In the genomic region with DNA sequence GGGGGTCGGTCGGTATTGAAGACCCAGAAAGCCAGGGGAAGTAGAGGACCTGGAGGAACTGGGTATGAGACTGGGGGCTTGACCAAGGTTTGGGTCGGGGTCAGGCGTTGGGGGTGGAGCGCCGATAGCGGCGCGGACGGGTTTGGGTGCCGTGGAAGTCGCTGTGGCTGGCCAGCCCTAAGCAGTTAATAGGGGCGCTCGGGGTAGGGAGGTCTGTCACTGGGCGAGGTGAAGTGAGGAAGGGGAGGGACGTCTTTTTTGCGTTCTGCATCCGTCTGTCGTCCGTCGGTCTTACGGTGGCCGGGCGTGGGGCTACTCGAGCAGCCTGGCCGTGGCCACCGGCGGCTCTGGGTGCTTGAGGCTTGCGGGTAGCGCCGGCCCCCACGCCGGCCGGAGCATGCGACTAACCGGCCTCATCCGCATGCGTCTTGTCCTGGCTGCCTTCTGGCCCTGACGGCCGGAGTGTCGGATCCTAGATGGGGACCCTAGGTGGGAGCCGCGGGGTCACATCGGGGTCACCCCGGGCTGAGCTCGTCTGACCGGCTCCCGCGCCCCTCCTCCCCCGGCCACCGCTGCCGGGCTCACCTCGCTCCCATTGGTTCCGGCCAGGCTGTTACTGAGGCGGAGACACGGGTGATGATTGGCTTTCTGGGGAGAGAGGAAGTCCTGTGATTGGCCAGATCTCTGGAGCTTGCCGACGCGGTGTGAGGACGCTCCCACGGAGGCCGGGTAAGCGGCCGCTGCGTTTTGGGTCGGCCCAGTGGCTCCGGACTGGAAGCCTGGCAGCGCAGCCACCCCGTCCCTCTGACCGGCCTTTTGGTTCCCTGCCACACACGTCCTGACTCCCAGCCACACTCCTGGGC, we compare ENCODE assay signal across 8 cellular contexts. TPM values are rescaled to one million over a fixed set of nuclear protein-coding genes. Genes with fewer than 3 reads are reported as not detected.
DNase-seq lines count a peak whose midpoint lies in the region; ATAC-seq, FAIRE-seq and TF ChIP-seq lines count a peak whose summit lies in the region.

No MANE protein-coding gene starts in this region.

- TF ChIP-seq RAD21 in IMR-90 (IDR thresholded peaks at IDR 0.05; ENCODE audit: low read length), result no peak

- peak; percentile 43 for ATAC-seq in GM21447 (IDR thresholded peaks at IDR 0.05; ENCODE audit: unreplicated experiment)
- ATAC-seq in IMR-90 (ENCODE audit: low read depth), result peak; percentile 70
- ATAC-seq in stimulated activated memory B cell treated with anti-CD40 and anti-IgM and Interleukin-4, amounts not matched to agents 10 μg/mL and 1 μg/mL and 100 μg/mL, for 72 hours, result peak; percentile 74

- peaks cover 38% of the 10 kb centered on the region for H3K36me3 ChIP-seq in IMR-90 (ENCODE audit: control insufficient read depth, insufficient read depth, low read length)
- H3K36me3 ChIP-seq in esophagus squamous epithelium, result peaks cover 35 to 51% (median 35%) of the 10 kb centered on the region in 3 donors
- peaks cover 5 to 69% of the 10 kb centered on the region in 2 donors for H3K36me3 ChIP-seq in muscle layer of duodenum (ENCODE audit: control insufficient read depth in 1 of 2, insufficient read depth in 2 of 2, low read length in 2 of 2)

- H3K4me3 Mint-ChIP-seq in activated T-helper 1 cell treated with anti-CD3 and anti-CD28 coated beads, Interleukin-12 subunit alpha, Interleukin-12 subunit beta, Interleukin-2, Interleukin-4 antibody, amounts not matched to agents 30 ng/mL and 10 ng/mL and 1 ng/mL, durations not matched to agents 14 hours and 24 hours and 36 hours, result peak overlapping the region; percentile 89
- peak overlapping the region; percentile 97 for H3K4me3 Mint-ChIP-seq in stimulated activated memory B cell treated with anti-CD40 and anti-IgM and Interleukin-4, amounts not matched to agents 10 μg/mL and 1 μg/mL and 100 μg/mL, for 72 hours

- intact Hi-C loops in IMR-90 (cut with micrococcal nuclease) (loop anchor here (1.0 to 5.0 kb wide), 3 partner anchors 8 to 272 kb away; no protein-coding TSS in a partner anchor), esophagus squamous epithelium (cut with DNase I) (no loop called here)
- intact Hi-C loops in activated T-helper 1 cell treated with anti-CD3 and anti-CD28 coated beads, Interleukin-12 subunit alpha, Interleukin-12 subunit beta, Interleukin-2, Interleukin-4 antibody, amounts not matched to agents 30 ng/mL and 10 ng/mL and 1 ng/mL, durations not matched to agents 14 hours and 24 hours and 36 hours (cut with micrococcal nuclease), result loop anchor here (1.0 to 5.0 kb wide), 7 partner anchors 9 to 537 kb away; a partner anchor contains a TSS

- no peaks in the 10 kb centered on the region; the same call in 1 of the 2 replicates for H3K9me1 ChIP-seq in IMR-90 (ENCODE audit: insufficient read depth, low read length)

- peak overlapping the region; percentile 68; the same call in 1 of the 2 replicates for H2BK120ac ChIP-seq in IMR-90 (ENCODE audit: low read depth, low read length)

- H3K56ac ChIP-seq in IMR-90 (ENCODE audit: extremely low read depth, insufficient read depth, low read length), result peak overlapping the region; percentile 70

- H3K23ac ChIP-seq in IMR-90 (ENCODE audit: low read depth, low read length), result peak overlapping the region; percentile 58; the same call in 1 of the 2 replicates

- peak overlapping the region; percentile 89 for H3K4ac ChIP-seq in IMR-90 (ENCODE audit: low read depth, low read length)

- peak overlapping the region; percentile 81 for H2AFZ ChIP-seq in IMR-90 (replicated peaks; ENCODE audit: low read length, poor library complexity)

- peak; percentile 92 for TF ChIP-seq POLR2A in IMR-90 (IDR thresholded peaks at IDR 0.05; ENCODE audit: low read depth, low read length)
- TF ChIP-seq POLR2A in esophagus squamous epithelium (IDR thresholded peaks at IDR 0.05), result peak in 3 of 4 donors; percentile 62 to 92 (median 91)

- H3K4me1 Mint-ChIP-seq in activated T-helper 1 cell treated with anti-CD3 and anti-CD28 coated beads, Interleukin-12 subunit alpha, Interleukin-12 subunit beta, Interleukin-2, Interleukin-4 antibody, amounts not matched to agents 30 ng/mL and 10 ng/mL and 1 ng/mL, durations not matched to agents 14 hours and 24 hours and 36 hours (ENCODE audit: low read depth), result peaks cover 37% of the 10 kb centered on the region
- peaks cover 59% of the 10 kb centered on the region for H3K4me1 Mint-ChIP-seq in stimulated activated memory B cell treated with anti-CD40 and anti-IgM and Interleukin-4, amounts not matched to agents 10 μg/mL and 1 μg/mL and 100 μg/mL, for 72 hours

- POLR2A ChIA-PET in IMR-90 (lab: Charles Lee; ENCODE audit: unreplicated experiment), result no interaction called here

- H4K8ac ChIP-seq in IMR-90 (ENCODE audit: low read depth in 2 of 2, low read length in 2 of 2), result peak overlapping the region; percentile 54 to 77; a peak in 3 of 4 replicates

- H3K4me3 ChIP-seq in IMR-90 (ENCODE audit: insufficient read depth, low read depth, low read length), result peak overlapping the region; percentile 71
- H3K4me3 ChIP-seq in esophagus squamous epithelium, result peak overlapping the region; percentile 67 to 81 (median 74)
- H3K4me3 ChIP-seq in muscle layer of duodenum (ENCODE audit: low read depth in 1 of 2, low read length in 2 of 2), result peak overlapping the region; percentile 82 to 89

- dilution Hi-C loops in IMR-90 (cut with HindIII; ENCODE audit: low sequenced_read_pairs, unreplicated experiment), result no loop called here

- H2BK20ac ChIP-seq in IMR-90 (ENCODE audit: low read depth, low read length), result peak overlapping the region; percentile 9; the same call in 1 of the 2 replicates

- peak overlapping the region; percentile 42; the same call in 1 of the 2 replicates for H4K91ac ChIP-seq in IMR-90 (ENCODE audit: insufficient read depth, low read depth, low read length)

- peak overlapping the region; percentile 96 for H3K27ac Mint-ChIP-seq in activated T-helper 1 cell treated with anti-CD3 and anti-CD28 coated beads, Interleukin-12 subunit alpha, Interleukin-12 subunit beta, Interleukin-2, Interleukin-4 antibody, amounts not matched to agents 30 ng/mL and 10 ng/mL and 1 ng/mL, durations not matched to agents 14 hours and 24 hours and 36 hours
- peak overlapping the region; percentile 96 for H3K27ac Mint-ChIP-seq in stimulated activated memory B cell treated with anti-CD40 and anti-IgM and Interleukin-4, amounts not matched to agents 10 μg/mL and 1 μg/mL and 100 μg/mL, for 72 hours

- peak; percentile 83 for FAIRE-seq in RCC 7860 (lab: Jason Lieb, UNC)

- peaks cover 21% of the 10 kb centered on the region for H3K36me3 Mint-ChIP-seq in activated T-helper 1 cell treated with anti-CD3 and anti-CD28 coated beads, Interleukin-12 subunit alpha, Interleukin-12 subunit beta, Interleukin-2, Interleukin-4 antibody, amounts not matched to agents 30 ng/mL and 10 ng/mL and 1 ng/mL, durations not matched to agents 14 hours and 24 hours and 36 hours (ENCODE audit: low read depth)
- peaks cover 20% of the 10 kb centered on the region for H3K36me3 Mint-ChIP-seq in stimulated activated memory B cell treated with anti-CD40 and anti-IgM and Interleukin-4, amounts not matched to agents 10 μg/mL and 1 μg/mL and 100 μg/mL, for 72 hours

- H4K5ac ChIP-seq in IMR-90 (ENCODE audit: low read depth, low read length), result no peak overlapping the region

- DNase-seq in DMS153 (lab: John Stamatoyannopoulos, UW) (peak; percentile 43), IMR-90 (peak; percentile 94), RCC 7860 (ENCODE audit: low spot score) (peak; percentile 88), esophagus squamous epithelium (lab: John Stamatoyannopoulos, UW) (peak; percentile 78)
- peak; percentile 87 for DNase-seq in activated T-helper 1 cell treated with anti-CD3 and anti-CD28 coated beads, Interleukin-12 subunit alpha, Interleukin-12 subunit beta, Interleukin-2, Interleukin-4 antibody, amounts not matched to agents 30 ng/mL and 10 ng/mL and 1 ng/mL, durations not matched to agents 14 hours and 24 hours and 36 hours (ENCODE audit: low spot score)

- CTCF ChIA-PET in IMR-90 (lab: Yijun Ruan, JAX), result interaction anchor here (0.7 to 0.8 kb wide), 2 partner anchors 9 to 13 kb away, joined by 3 to 4 read pairs; a partner anchor contains a TSS

- peaks cover 68% of the 10 kb centered on the region for H4K20me1 ChIP-seq in IMR-90 (ENCODE audit: insufficient read depth, low read length)

- BruUV-seq in IMR-90 (replicated peaks; lab: Mats Ljungman, UMichigan), result no TSS peak

- peak overlapping the region; percentile 97 for H2BK5ac ChIP-seq in IMR-90 (ENCODE audit: low read depth, low read length, poor library complexity, severe bottlenecking)

- TF ChIP-seq CTCF in IMR-90 (conservative IDR thresholded peaks at IDR 0.05; ENCODE audit: low read depth, low read length), result no peak
- peak in 3 of 6 experiments; percentile 1 to 7 (median 4) for TF ChIP-seq CTCF in esophagus squamous epithelium (IDR thresholded peaks at IDR 0.05)

- no peaks in the 10 kb centered on the region for H3K27me3 Mint-ChIP-seq in activated T-helper 1 cell treated with anti-CD3 and anti-CD28 coated beads, Interleukin-12 subunit alpha, Interleukin-12 subunit beta, Interleukin-2, Interleukin-4 antibody, amounts not matched to agents 30 ng/mL and 10 ng/mL and 1 ng/mL, durations not matched to agents 14 hours and 24 hours and 36 hours (ENCODE audit: insufficient read depth)
- no peaks in the 10 kb centered on the region for H3K27me3 Mint-ChIP-seq in stimulated activated memory B cell treated with anti-CD40 and anti-IgM and Interleukin-4, amounts not matched to agents 10 μg/mL and 1 μg/mL and 100 μg/mL, for 72 hours

- H3K27ac ChIP-seq in IMR-90 (ENCODE audit: insufficient read depth, low read length), result peak overlapping the region; percentile 72
- H3K27ac ChIP-seq in esophagus squamous epithelium, result peak overlapping the region; percentile 96 to 99 (median 97)
- peak overlapping the region; percentile 99 for H3K27ac ChIP-seq in muscle layer of duodenum (ENCODE audit: low read length)

- H3K9me3 Mint-ChIP-seq in activated T-helper 1 cell treated with anti-CD3 and anti-CD28 coated beads, Interleukin-12 subunit alpha, Interleukin-12 subunit beta, Interleukin-2, Interleukin-4 antibody, amounts not matched to agents 30 ng/mL and 10 ng/mL and 1 ng/mL, durations not matched to agents 14 hours and 24 hours and 36 hours, result no peaks in the 10 kb centered on the region
- no peaks in the 10 kb centered on the region for H3K9me3 Mint-ChIP-seq in stimulated activated memory B cell treated with anti-CD40 and anti-IgM and Interleukin-4, amounts not matched to agents 10 μg/mL and 1 μg/mL and 100 μg/mL, for 72 hours

- H3K4me1 ChIP-seq in IMR-90 (ENCODE audit: control insufficient read depth, insufficient read depth, low read length) (peaks cover 13% of the 10 kb centered on the region), esophagus squamous epithelium (peaks cover 18 to 64% (median 34%) of the 10 kb centered on the region in 3 donors), muscle layer of duodenum (ENCODE audit: control insufficient read depth in 1 of 2, insufficient read depth in 2 of 2, low read length in 2 of 2) (peaks cover 16 to 26% of the 10 kb centered on the region in 2 donors)

- peak overlapping the region; percentile 64 for H3K14ac ChIP-seq in IMR-90 (replicated peaks; ENCODE audit: low read depth, low read length)

- H3K79me1 ChIP-seq in IMR-90 (ENCODE audit: low read depth in 1 of 2, low read length in 2 of 2), result peaks cover 14 to 60% of the 10 kb centered on the region in 2 experiments

- peak overlapping the region; percentile 48 for H2AK9ac ChIP-seq in IMR-90 (replicated peaks; ENCODE audit: low read depth, low read length, poor library complexity)

- H2BK15ac ChIP-seq in IMR-90 (ENCODE audit: low read depth, low read length), result peak overlapping the region; percentile 44; the same call in 1 of the 3 replicates

- H3K27me3 ChIP-seq in IMR-90 (ENCODE audit: control insufficient read depth, insufficient read depth, low read length), result no peaks in the 10 kb centered on the region
- no peaks in the 10 kb centered on the region for H3K27me3 ChIP-seq in esophagus squamous epithelium
- no peaks in the 10 kb centered on the region for H3K27me3 ChIP-seq in muscle layer of duodenum (ENCODE audit: low read depth, low read length)

- no peaks in the 10 kb centered on the region for H3K9me3 ChIP-seq in IMR-90 (ENCODE audit: control insufficient read depth, insufficient read depth, low read length)
- H3K9me3 ChIP-seq in esophagus squamous epithelium, result no peaks in the 10 kb centered on the region
- no peaks in the 10 kb centered on the region for H3K9me3 ChIP-seq in muscle layer of duodenum (ENCODE audit: control insufficient read depth in 1 of 2, low read length in 2 of 2)

- peak overlapping the region; percentile 67 for H3K9ac ChIP-seq in IMR-90 (ENCODE audit: low read depth, low read length)

- H3K18ac ChIP-seq in IMR-90 (ENCODE audit: low read depth, low read length), result no peak overlapping the region

- H3K4me2 ChIP-seq in IMR-90 (ENCODE audit: low read depth, low read length), result peak overlapping the region; percentile 79

- peak overlapping the region; percentile 84 for H2AK5ac ChIP-seq in IMR-90 (ENCODE audit: low read depth, low read length)

- WGBS in IMR-90 (ENCODE audit: extremely low coverage in 2 of 2, insufficient read length in 1 of 2), 2 experiments, result 0% methylated on average over 21 of the region's 71 CpGs; no CpG with 5 or more reads in 1 of the 2 experiments
- 0% methylated on average over 21 to 27 of the region's 71 CpGs for WGBS in esophagus squamous epithelium, 2 donors

- in situ Hi-C loops in IMR-90 (cut with MboI; ENCODE audit: low sequenced_read_pairs), result no loop called here

RNA-seq across cellular contexts. Expression of a gene that starts 10.3 kb away (rescaled TPM):
- total RNA-seq in IMR-90 (2012; rRNA removed) (not detected in 2 replicates), esophagus squamous epithelium (1 to 10 TPM in 3 of 4 donors, not detected in 1; 1.5 to 3.8 (median 1.6) TPM)
- polyA plus RNA-seq in IMR-90 (2012; rRNA removed), result 1.9 and 2.1 TPM in 2 replicates
- 0.63 and 0.79 TPM in 2 replicates for polyA plus RNA-seq in IMR-90 (2012; cell fraction: cytosol; rRNA removed)
- 16.9 and 24.1 TPM in 2 replicates for polyA plus RNA-seq in IMR-90 (2012; cell fraction: nucleus; rRNA removed; ENCODE audit: low replicate concordance)
- total RNA-seq in activated T-helper 1 cell treated with anti-CD3 and anti-CD28 coated beads, Interleukin-12 subunit alpha, Interleukin-12 subunit beta, Interleukin-2, Interleukin-4 antibody, amounts not matched to agents 30 ng/mL and 10 ng/mL and 1 ng/mL, durations not matched to agents 14 hours and 24 hours and 36 hours, result 7.4 TPM in 2 replicates

RNA-seq across cellular contexts. Expression of a gene that starts 10.5 kb away (rescaled TPM):
- total RNA-seq in IMR-90 (2012; rRNA removed) (0.72 and 1.1 TPM in 2 replicates), esophagus squamous epithelium (10 to 100 TPM in 1 of 4 donors, 1 to 10 TPM in 3; 6.7 to 14.6 (median 7.5) TPM)
- 3.5 and 4.5 TPM in 2 replicates for polyA plus RNA-seq in IMR-90 (2012; rRNA removed)
- 2.7 and 3.6 TPM in 2 replicates for polyA plus RNA-seq in IMR-90 (2012; cell fraction: cytosol; rRNA removed)
- polyA plus RNA-seq in IMR-90 (2012; cell fraction: nucleus; rRNA removed; ENCODE audit: low replicate concordance), result 18.3 and 20.0 TPM in 2 replicates
- total RNA-seq in activated T-helper 1 cell treated with anti-CD3 and anti-CD28 coated beads, Interleukin-12 subunit alpha, Interleukin-12 subunit beta, Interleukin-2, Interleukin-4 antibody, amounts not matched to agents 30 ng/mL and 10 ng/mL and 1 ng/mL, durations not matched to agents 14 hours and 24 hours and 36 hours, result 163 and 177 TPM in 2 replicates

RNA-seq across cellular contexts. Expression of a gene that starts 12.8 kb away (rescaled TPM):
- total RNA-seq in IMR-90 (2012; rRNA removed) (40.7 and 62.2 TPM in 2 replicates), esophagus squamous epithelium (10 to 100 TPM; 45.2 to 80.1 (median 74.8) TPM)
- polyA plus RNA-seq in IMR-90 (2012; rRNA removed), result 76.8 and 122 TPM in 2 replicates
- polyA plus RNA-seq in IMR-90 (2012; cell fraction: cytosol; rRNA removed), result 125 and 183 TPM in 2 replicates
- 34.7 and 54.0 TPM in 2 replicates for polyA plus RNA-seq in IMR-90 (2012; cell fraction: nucleus; rRNA removed; ENCODE audit: low replicate concordance)
- 36.4 and 43.5 TPM in 2 replicates for total RNA-seq in activated T-helper 1 cell treated with anti-CD3 and anti-CD28 coated beads, Interleukin-12 subunit alpha, Interleukin-12 subunit beta, Interleukin-2, Interleukin-4 antibody, amounts not matched to agents 30 ng/mL and 10 ng/mL and 1 ng/mL, durations not matched to agents 14 hours and 24 hours and 36 hours

RNA-seq across cellular contexts. Expression of a gene that starts 13.3 kb away (rescaled TPM):
- total RNA-seq in IMR-90 (2012; rRNA removed) (10.8 and 11.1 TPM in 2 replicates), esophagus squamous epithelium (1 to 10 TPM; 3.8 to 9.3 (median 7.5) TPM)
- 7.0 and 8.8 TPM in 2 replicates for polyA plus RNA-seq in IMR-90 (2012; rRNA removed)
- polyA plus RNA-seq in IMR-90 (2012; cell fraction: cytosol; rRNA removed), result 3.4 and 4.3 TPM in 2 replicates
- 9.7 and 19.2 TPM in 2 replicates for polyA plus RNA-seq in IMR-90 (2012; cell fraction: nucleus; rRNA removed; ENCODE audit: low replicate concordance)
- total RNA-seq in activated T-helper 1 cell treated with anti-CD3 and anti-CD28 coated beads, Interleukin-12 subunit alpha, Interleukin-12 subunit beta, Interleukin-2, Interleukin-4 antibody, amounts not matched to agents 30 ng/mL and 10 ng/mL and 1 ng/mL, durations not matched to agents 14 hours and 24 hours and 36 hours, result 11.8 and 12.7 TPM in 2 replicates

RNA-seq across cellular contexts. Expression of a gene that starts 44.1 kb away (rescaled TPM):
- total RNA-seq in IMR-90 (2012; rRNA removed), result 67.2 and 78.1 TPM in 2 replicates
- polyA plus RNA-seq in IMR-90 (2012; rRNA removed), result 55.1 and 65.4 TPM in 2 replicates
- polyA plus RNA-seq in IMR-90 (2012; cell fraction: cytosol; rRNA removed), result 53.4 and 59.5 TPM in 2 replicates
- polyA plus RNA-seq in IMR-90 (2012; cell fraction: nucleus; rRNA removed; ENCODE audit: low replicate concordance), result 202 and 231 TPM in 2 replicates
- 125 and 133 TPM in 2 replicates for total RNA-seq in activated T-helper 1 cell treated with anti-CD3 and anti-CD28 coated beads, Interleukin-12 subunit alpha, Interleukin-12 subunit beta, Interleukin-2, Interleukin-4 antibody, amounts not matched to agents 30 ng/mL and 10 ng/mL and 1 ng/mL, durations not matched to agents 14 hours and 24 hours and 36 hours
- total RNA-seq in esophagus squamous epithelium, result 10 to 100 TPM; 57.7 to 93.5 (median 73.0) TPM

Comparison
In these comparisons a context has a peak if more than half of its experiments do, and no peak if none do; other contexts are left out.
1. Peak in every context shown above with its lines: DNase-seq, ATAC-seq, H3K4me3 ChIP-seq and H3K27ac ChIP-seq.
2. DNase-seq: peak in every context shown above with its lines; median percentile 94 in IMR-90; 88 in RCC 7860; 87 in activated T-helper 1 cell treated with anti-CD3 and anti-CD28 coated beads, Interleukin-12 subunit alpha, Interleukin-12 subunit beta, Interleukin-2, Interleukin-4 antibody, amounts not matched to agents 30 ng/mL and 10 ng/mL and 1 ng/mL, durations not matched to agents 14 hours and 24 hours and 36 hours; 78 in esophagus squamous epithelium; 43 in DMS153.
3. RNA of a gene that starts 10.5 kb away (total RNA-seq): 163 to 177 TPM in activated T-helper 1 cell treated with anti-CD3 and anti-CD28 coated beads, Interleukin-12 subunit alpha, Interleukin-12 subunit beta, Interleukin-2, Interleukin-4 antibody, amounts not matched to agents 30 ng/mL and 10 ng/mL and 1 ng/mL, durations not matched to agents 14 hours and 24 hours and 36 hours; 6.7 to 14.6 TPM in esophagus squamous epithelium and 0.72 to 1.1 TPM in IMR-90; every median in the first group is over 10 times any median in the second.